8 cellular contexts compared by ENCODE assay signal in the genomic region with DNA sequence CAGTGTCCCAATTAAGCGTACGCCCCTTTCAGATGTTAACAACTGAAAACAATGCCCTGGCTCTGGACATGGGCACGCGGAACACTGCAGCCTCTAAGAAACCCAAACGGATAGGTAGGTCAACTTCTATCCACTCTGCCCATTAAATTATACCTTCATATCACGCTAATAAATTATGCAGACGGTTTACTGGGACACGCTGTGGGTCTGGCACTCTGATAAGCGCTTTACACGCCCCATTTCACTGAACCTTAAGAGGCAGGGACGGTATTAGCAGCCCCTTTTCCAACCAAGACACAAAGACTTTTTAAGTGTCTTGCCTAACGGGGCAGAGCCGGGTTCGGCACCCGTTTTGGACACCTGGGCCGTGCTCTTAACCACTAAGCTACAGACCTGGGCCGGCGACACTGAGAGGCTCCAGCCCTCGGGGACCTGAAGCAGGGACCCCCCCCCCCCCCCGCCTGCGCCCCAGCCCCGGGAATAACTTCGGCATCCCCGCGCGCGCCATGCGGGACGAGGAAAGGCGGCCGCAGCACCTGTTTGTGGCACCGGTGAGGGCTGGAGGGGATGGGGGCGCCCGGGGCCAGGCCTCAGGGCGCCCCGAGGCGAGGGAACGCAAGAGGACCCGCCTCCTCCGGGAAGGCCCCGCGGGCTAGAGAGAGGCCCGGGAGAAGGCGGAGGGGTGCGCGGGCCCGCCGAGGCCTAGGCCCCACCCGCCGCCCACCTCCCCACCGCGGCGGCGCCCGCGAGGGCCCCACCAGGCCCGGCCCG. TPM values are rescaled to one million over a fixed set of nuclear protein-coding genes. Genes with fewer than 3 reads are reported as not detected.
A peak's percentile ranks its signal among the peaks of the same experiment; 100 is the strongest.
DNase-seq lines count a peak whose midpoint lies in the region; ATAC-seq and TF ChIP-seq lines count a peak whose summit lies in the region.

No MANE protein-coding gene starts in this region.

- H2AK5ac ChIP-seq in trophoblast cell (ENCODE audit: low read length) = no peak overlapping the region

- H3K36me3 ChIP-seq in CD8-positive, alpha-beta T cell (ENCODE audit: insufficient read depth, low read length) = no peaks in the 10 kb centered on the region
- peaks cover 2 to 5% of the 10 kb centered on the region in 2 experiments for H3K36me3 ChIP-seq in trophoblast cell (ENCODE audit: control insufficient read depth in 1 of 2, insufficient read depth in 2 of 2, low read length in 2 of 2)

- ATAC-seq in CD8-positive, alpha-beta T cell = peak; percentile 32
- peak; percentile 44 for ATAC-seq in GM21390 (IDR thresholded peaks at IDR 0.05; ENCODE audit: unreplicated experiment)

- peak overlapping the region; percentile 95 for H4K8ac ChIP-seq in trophoblast cell (ENCODE audit: low read depth, low read length)

- peak overlapping the region; percentile 94 for H3K27ac Mint-ChIP-seq in CD8-positive, alpha-beta T cell

- H3K9ac ChIP-seq in trophoblast cell (ENCODE audit: low read length) = peak overlapping the region; percentile 85

- H4K91ac ChIP-seq in trophoblast cell (ENCODE audit: low read depth, low read length) = peak overlapping the region; percentile 94

- peak overlapping the region; percentile 98 for H2AFZ ChIP-seq in trophoblast cell (ENCODE audit: insufficient read depth, low read length, poor library complexity)

- peaks cover 35% of the 10 kb centered on the region for H3K4me1 ChIP-seq in CD8-positive, alpha-beta T cell (ENCODE audit: insufficient read depth, low read length)
- H3K4me1 ChIP-seq in trophoblast cell (ENCODE audit: control insufficient read depth in 1 of 2, insufficient read depth in 2 of 2, low read length in 2 of 2) = no peaks in the 10 kb centered on the region

- peaks cover 39% of the 10 kb centered on the region for H3K4me1 Mint-ChIP-seq in CD8-positive, alpha-beta T cell (ENCODE audit: low read depth)

- peak overlapping the region; percentile 82 for H3K4me3 ChIP-seq in CD8-positive, alpha-beta T cell (ENCODE audit: low read depth, low read length)
- H3K4me3 ChIP-seq in LNCaP clone FGC (ENCODE audit: low read depth, low read length) (peak overlapping the region; percentile 77), fibroblast of the aortic adventitia (ENCODE audit: low read depth, low read length) (peak overlapping the region; percentile 82), trophoblast cell (ENCODE audit: low read depth, low read length) (peak overlapping the region; percentile 89)

- no peaks in the 10 kb centered on the region for H3K27me3 Mint-ChIP-seq in CD8-positive, alpha-beta T cell (ENCODE audit: low read depth)

- H3K79me1 ChIP-seq in trophoblast cell (ENCODE audit: low read length) = peaks cover 8% of the 10 kb centered on the region

- peaks cover 24% of the 10 kb centered on the region for H3K36me3 Mint-ChIP-seq in CD8-positive, alpha-beta T cell

- no CpG with 5 or more reads among the region's 58 CpGs for WGBS in trophoblast cell (ENCODE audit: extremely low coverage, insufficient coverage, insufficient read length)

- CTCF ChIA-PET in CD8-positive, alpha-beta T cell (lab: Charles Lee) = interaction anchor here (1.8 to 5.5 kb wide), 2 partner anchors 29 to 55 kb away, joined by 6 to 29 read pairs; no protein-coding TSS in a partner anchor

- H3K4me2 ChIP-seq in trophoblast cell (ENCODE audit: low read length) = peak overlapping the region; percentile 95

- peak overlapping the region; percentile 96 for H3K14ac ChIP-seq in trophoblast cell (ENCODE audit: low read length)

- intact Hi-C loops in CD8-positive, alpha-beta T cell (cut with DNase I, micrococcal nuclease) = loop anchor here (1.0 to 10.0 kb wide), 8 partner anchors 19 to 1833 kb away; a partner anchor contains a TSS

- no peak for TF ChIP-seq CTCF in CD8-positive, alpha-beta T cell (IDR thresholded peaks at IDR 0.05)
- TF ChIP-seq CTCF in LNCaP clone FGC (IDR thresholded peaks at IDR 0.05; ENCODE audit: control insufficient read depth, extremely low read depth, insufficient read depth) = no peak
- TF ChIP-seq CTCF in fibroblast of the aortic adventitia (IDR thresholded peaks at IDR 0.05; ENCODE audit: insufficient read depth, low read length) = no peak

- H2BK5ac ChIP-seq in trophoblast cell (ENCODE audit: low read depth, low read length, poor library complexity) = peak overlapping the region; percentile 96

- no peaks in the 10 kb centered on the region for H3K9me3 ChIP-seq in CD8-positive, alpha-beta T cell (ENCODE audit: low read length)
- no peaks in the 10 kb centered on the region for H3K9me3 ChIP-seq in trophoblast cell (ENCODE audit: insufficient read depth, low read depth, low read length)

- H2BK12ac ChIP-seq in trophoblast cell (ENCODE audit: low read length) = no peak overlapping the region

- POLR2A ChIA-PET in CD8-positive, alpha-beta T cell (lab: Charles Lee) = interaction anchor here (0.6 to 2.1 kb wide), 5 partner anchors 8 to 756 kb away, joined by 3 to 9 read pairs (median 3); a partner anchor contains a TSS

- H3K27ac ChIP-seq in CD8-positive, alpha-beta T cell (ENCODE audit: low read depth, low read length) = peak overlapping the region; percentile 46
- peak overlapping the region; percentile 88 for H3K27ac ChIP-seq in trophoblast cell (ENCODE audit: low read depth, low read length)

- peak in 5 of 7 experiments; percentile 5 to 51 (median 18) for DNase-seq in CD8-positive, alpha-beta T cell
- no peak for DNase-seq in LNCaP clone FGC (ENCODE audit: low read depth)
- peak; percentile 53 for DNase-seq in activated T-cell treated with anti-CD3 and anti-CD28 coated beads for 48 hours (ENCODE audit: low read depth)
- DNase-seq in fibroblast of the aortic adventitia (ENCODE audit: low read depth) = peak; percentile 8
- peak; percentile 93 to 98 for DNase-seq in trophoblast cell
- no peak for DNase-seq in putamen (ENCODE audit: low spot score)
- no peak for DNase-seq in SKM-1 (lab: John Stamatoyannopoulos, UW; ENCODE audit: unreplicated experiment)

- H3K27me3 ChIP-seq in CD8-positive, alpha-beta T cell (ENCODE audit: insufficient read depth, low read length) = no peaks in the 10 kb centered on the region
- no peaks in the 10 kb centered on the region for H3K27me3 ChIP-seq in trophoblast cell (ENCODE audit: insufficient read depth, low read length)

- H3K4me3 Mint-ChIP-seq in CD8-positive, alpha-beta T cell = peak overlapping the region; percentile 90

- H3K18ac ChIP-seq in trophoblast cell (ENCODE audit: low read length) = peak overlapping the region; percentile 97

- H3K79me2 ChIP-seq in trophoblast cell (ENCODE audit: control insufficient read depth, insufficient read depth, low read length, poor library complexity) = peaks cover 21% of the 10 kb centered on the region

- peak overlapping the region; percentile 87 for H2BK120ac ChIP-seq in trophoblast cell (ENCODE audit: insufficient read depth, low read length, poor library complexity)

- H4K12ac ChIP-seq in trophoblast cell (ENCODE audit: low read depth, low read length) = peak overlapping the region; percentile 89

- peak overlapping the region; percentile 25 for H3K23ac ChIP-seq in trophoblast cell (ENCODE audit: low read length)

- peak overlapping the region; percentile 95 for H3K4ac ChIP-seq in trophoblast cell (ENCODE audit: low read depth, low read length)

- no peaks in the 10 kb centered on the region for H3K9me3 Mint-ChIP-seq in CD8-positive, alpha-beta T cell

RNA-seq across cellular contexts. Expression of a gene that starts 0.6 kb away (rescaled TPM):
- total RNA-seq in CD8-positive, alpha-beta T cell = 10 to 100 TPM; 74.6 to 76.3 TPM
- 60.0 and 63.8 TPM in 2 replicates for total RNA-seq in fibroblast of the aortic adventitia (ENCODE audit: low replicate concordance)
- 90.8 and 93.2 TPM in 2 replicates for polyA plus RNA-seq in trophoblast cell (2013)

RNA-seq across cellular contexts. Expression of a gene that starts 31.7 kb away (rescaled TPM):
- total RNA-seq in CD8-positive, alpha-beta T cell = 100 to 1,000 TPM; 129 to 141 TPM
- 29.3 and 42.8 TPM in 2 replicates for total RNA-seq in fibroblast of the aortic adventitia (ENCODE audit: low replicate concordance)
- 54.1 and 54.7 TPM in 2 replicates for polyA plus RNA-seq in trophoblast cell (2013)

Comparison
In these comparisons a context has a peak if more than half of its experiments do, and no peak if none do; other contexts are left out.
1. DNase-seq: peak in CD8-positive, alpha-beta T cell (5 of 7), activated T-cell treated with anti-CD3 and anti-CD28 coated beads for 48 hours (single experiment), fibroblast of the aortic adventitia (single experiment) and trophoblast cell (2 of 2); none in LNCaP clone FGC (single experiment), putamen (single experiment) and SKM-1 (single experiment).
2. Peak in every context shown above with its lines, with median percentiles within 50 percentile points of each other: H3K4me3 ChIP-seq.